In genomic region chr11:28339488-28339887, GRCh38 we compare ENCODE assay signal across 9 cellular contexts.
"Had no signal": no experiment of that assay in that cellular context is flagged by ENCODE, and none has a peak within 500 bp of the region (broad histone marks: within the 10 kb centered on the region; RNA-seq: fewer than 3 reads in every experiment).

No MANE protein-coding gene starts in this region.

- H3K4me3 ChIP-seq: GM23248 had no signal

- ATAC-seq: HepG2 had no signal

- H2AFZ ChIP-seq: GM23248 had no signal

- DNase-seq: GM23248, GOT3, H9, HCEC 1CT, HFFc6, Karpas-422 had no signal

- H3K9ac ChIP-seq: GM23248, KMS-11 had no signal

- H3K4me2 ChIP-seq: KMS-11 had no signal

- FAIRE-seq: HepG2 had no signal

- H3K27ac ChIP-seq: GM23248, HL-60, KMS-11 had no signal
